16 cellular contexts compared by ENCODE assay signal in genomic region chr4:89161841-89162240, GRCh38. TPM values are rescaled to one million over a fixed set of nuclear protein-coding genes. Genes with fewer than 3 reads are reported as not detected.
DNase-seq lines count a peak whose midpoint lies in the region; ATAC-seq and TF ChIP-seq lines count a peak whose summit lies in the region.
"Had no signal": no experiment of that assay in that cellular context is flagged by ENCODE, and none has a peak within 500 bp of the region (broad histone marks: within the 10 kb centered on the region; RNA-seq: fewer than 3 reads in every experiment).

No MANE protein-coding gene starts in this region.

- POLR2A ChIA-PET in IMR-90 (lab: Charles Lee; ENCODE audit: unreplicated experiment): no interaction called here

- H3K4me1 Mint-ChIP-seq in stimulated activated naive CD8-positive, alpha-beta T cell treated with anti-CD3 and anti-CD28 coated beads, Interleukin-15, amount 100 ng/mL, for 72 hours: no peaks in the 10 kb centered on the region
- H3K4me1 Mint-ChIP-seq: CD4-positive, CD25-positive, alpha-beta regulatory T cell had no signal

- H3K4me3 ChIP-seq in IMR-90 (ENCODE audit: insufficient read depth, low read depth, low read length) (no peak overlapping the region), left lung (no peak overlapping the region)
- H3K4me3 ChIP-seq: GM23338 had no signal

- no peaks in the 10 kb centered on the region for H3K9me1 ChIP-seq in IMR-90 (ENCODE audit: insufficient read depth, low read length)

- no peak overlapping the region for H2AK9ac ChIP-seq in IMR-90 (replicated peaks; ENCODE audit: low read depth, low read length, poor library complexity)

- CTCF ChIA-PET in IMR-90 (lab: Yijun Ruan, JAX): interaction anchor here (0.5 to 2.2 kb wide), 3 partner anchors 10 to 570 kb away, joined by 3 to 6 read pairs (median 3); no protein-coding TSS in a partner anchor

- no peaks in the 10 kb centered on the region for H3K79me1 ChIP-seq in IMR-90 (ENCODE audit: low read depth in 1 of 2, low read length in 2 of 2)

- H3K4ac ChIP-seq in IMR-90 (ENCODE audit: low read depth, low read length): no peak overlapping the region

- H3K4me2 ChIP-seq in IMR-90 (ENCODE audit: low read depth, low read length): no peak overlapping the region
- H3K4me2 ChIP-seq: GM23338 had no signal

- H3K23ac ChIP-seq in IMR-90 (ENCODE audit: low read depth, low read length): no peak overlapping the region

- no peak for TF ChIP-seq POLR2A in IMR-90 (IDR thresholded peaks at IDR 0.05; ENCODE audit: low read depth, low read length)

- peaks cover 7% of the 10 kb centered on the region for H3K27me3 ChIP-seq in IMR-90 (ENCODE audit: control insufficient read depth, insufficient read depth, low read length)
- no peaks in the 10 kb centered on the region for H3K27me3 ChIP-seq in left lung

- H4K20me1 ChIP-seq in IMR-90 (ENCODE audit: insufficient read depth, low read length): no peaks in the 10 kb centered on the region

- H4K5ac ChIP-seq in IMR-90 (ENCODE audit: low read depth, low read length): no peak overlapping the region

- H3K27ac ChIP-seq in IMR-90 (ENCODE audit: insufficient read depth, low read length): no peak overlapping the region
- no peak overlapping the region for H3K27ac ChIP-seq in left lung

- no peak overlapping the region for H2AFZ ChIP-seq in IMR-90 (replicated peaks; ENCODE audit: low read length, poor library complexity)
- H2AFZ ChIP-seq: GM23338 had no signal

- TF ChIP-seq CTCF in IMR-90 (conservative IDR thresholded peaks at IDR 0.05; ENCODE audit: low read depth, low read length) (no peak), left lung (IDR thresholded peaks at IDR 0.05) (no peak)

- BruUV-seq in IMR-90 (replicated peaks; lab: Mats Ljungman, UMichigan): no TSS peak

- H4K8ac ChIP-seq in IMR-90 (ENCODE audit: low read depth in 2 of 2, low read length in 2 of 2): no peak overlapping the region

- no peak overlapping the region for H4K91ac ChIP-seq in IMR-90 (ENCODE audit: insufficient read depth, low read depth, low read length)

- H3K9me3 Mint-ChIP-seq in stimulated activated naive CD8-positive, alpha-beta T cell treated with anti-CD3 and anti-CD28 coated beads, Interleukin-15, amount 100 ng/mL, for 72 hours: no peaks in the 10 kb centered on the region
- H3K9me3 Mint-ChIP-seq: GM23338 had no signal

- intact Hi-C loops in IMR-90 (cut with micrococcal nuclease): no loop called here
- intact Hi-C loops in left lung (cut with DNase I): loop anchor here in 1 of 2 donors (10.0 kb wide), 1 partner anchor 273 kb away; no protein-coding TSS in a partner anchor

- dilution Hi-C loops in IMR-90 (cut with HindIII; ENCODE audit: low sequenced_read_pairs, unreplicated experiment): no loop called here

- no peak overlapping the region for H2BK120ac ChIP-seq in IMR-90 (ENCODE audit: low read depth, low read length)

- peak; percentile 14 for DNase-seq in AG08395 (ENCODE audit: low spot score)
- DNase-seq in IMR-90: peak; percentile 6
- DNase-seq in dedifferentiated amniotic fluid mesenchymal stem cell (ENCODE audit: extremely low spot score): peak; percentile 19
- DNase-seq in iris pigment epithelial cell (ENCODE audit: low read depth): peak; percentile 28
- no peak for DNase-seq in left lung
- no peak for DNase-seq in stimulated activated naive CD8-positive, alpha-beta T cell treated with anti-CD3 and anti-CD28 coated beads, Interleukin-15, amount 100 ng/mL, for 72 hours
- no peak for DNase-seq in stimulated activated CD4-positive, alpha-beta T cell treated with anti-CD3 and anti-CD28 coated beads, Interleukin-2, amount 100 ng/mL, for 48 hours
- DNase-seq in GF-D8 (lab: John Stamatoyannopoulos, UW): no peak
- DNase-seq: 8988T; AML-193; CD4-positive, CD25-positive, alpha-beta regulatory T cell; NCI-H1417 treated with DMSO at 0.1 percent for 48 hours; NCI-H2029 treated with DMSO at 0.1 percent for 48 hours; NCI-H524; SIG-M5 had no signal

- H2BK15ac ChIP-seq in IMR-90 (ENCODE audit: low read depth, low read length): no peak overlapping the region

- no peak overlapping the region for H3K4me3 Mint-ChIP-seq in stimulated activated naive CD8-positive, alpha-beta T cell treated with anti-CD3 and anti-CD28 coated beads, Interleukin-15, amount 100 ng/mL, for 72 hours
- H3K4me3 Mint-ChIP-seq: CD4-positive, CD25-positive, alpha-beta regulatory T cell; GM23338 had no signal

- no peak overlapping the region for H3K14ac ChIP-seq in IMR-90 (replicated peaks; ENCODE audit: low read depth, low read length)

- ATAC-seq in IMR-90 (ENCODE audit: low read depth): peak; percentile 21; the same call in 1 of the 2 replicates
- no peak for ATAC-seq in left lung
- no peak for ATAC-seq in stimulated activated naive CD8-positive, alpha-beta T cell treated with anti-CD3 and anti-CD28 coated beads, Interleukin-15, amount 100 ng/mL, for 72 hours
- ATAC-seq: GM23338 had no signal

- H2BK5ac ChIP-seq in IMR-90 (ENCODE audit: low read depth, low read length, poor library complexity, severe bottlenecking): no peak overlapping the region

- H2BK20ac ChIP-seq in IMR-90 (ENCODE audit: low read depth, low read length): no peak overlapping the region

- H3K9ac ChIP-seq in IMR-90 (ENCODE audit: low read depth, low read length): no peak overlapping the region

- H2AK5ac ChIP-seq in IMR-90 (ENCODE audit: low read depth, low read length): no peak overlapping the region

- H3K56ac ChIP-seq in IMR-90 (ENCODE audit: extremely low read depth, insufficient read depth, low read length): no peak overlapping the region

- no peak overlapping the region for H3K27ac Mint-ChIP-seq in stimulated activated naive CD8-positive, alpha-beta T cell treated with anti-CD3 and anti-CD28 coated beads, Interleukin-15, amount 100 ng/mL, for 72 hours
- H3K27ac Mint-ChIP-seq: CD4-positive, CD25-positive, alpha-beta regulatory T cell; GM23338 had no signal

- no peaks in the 10 kb centered on the region for H3K36me3 ChIP-seq in IMR-90 (ENCODE audit: control insufficient read depth, insufficient read depth, low read length)
- H3K36me3 ChIP-seq in left lung: no peaks in the 10 kb centered on the region

- in situ Hi-C loops in IMR-90 (cut with MboI; ENCODE audit: low sequenced_read_pairs): no loop called here

- H3K4me1 ChIP-seq in IMR-90 (ENCODE audit: control insufficient read depth, insufficient read depth, low read length) (no peaks in the 10 kb centered on the region), left lung (no peaks in the 10 kb centered on the region)

- no peak overlapping the region for H3K18ac ChIP-seq in IMR-90 (ENCODE audit: low read depth, low read length)

- no peak for TF ChIP-seq RAD21 in IMR-90 (IDR thresholded peaks at IDR 0.05; ENCODE audit: low read length)

- no CpG with 5 or more reads among the region's 2 CpGs for WGBS in IMR-90 (ENCODE audit: extremely low coverage in 2 of 2, insufficient read length in 1 of 2), 2 experiments

- H3K27me3 Mint-ChIP-seq in stimulated activated naive CD8-positive, alpha-beta T cell treated with anti-CD3 and anti-CD28 coated beads, Interleukin-15, amount 100 ng/mL, for 72 hours: no peaks in the 10 kb centered on the region
- H3K27me3 Mint-ChIP-seq: CD4-positive, CD25-positive, alpha-beta regulatory T cell had no signal

- H3K9me3 ChIP-seq in IMR-90 (ENCODE audit: control insufficient read depth, insufficient read depth, low read length) (no peaks in the 10 kb centered on the region), left lung (no peaks in the 10 kb centered on the region)

TF ChIP-seq in IMR-90, 13 proteins besides CTCF, POLR2A, EP300 and RAD21:
- TF ChIP-seq RFX5 (IDR thresholded peaks at IDR 0.05; ENCODE audit: low read depth, low read length) (no peak), FOS (IDR thresholded peaks at IDR 0.05; ENCODE audit: low read depth, low read length) (no peak), MXI1 (IDR thresholded peaks at IDR 0.05; ENCODE audit: borderline replicate concordance, low read depth, low read length) (no peak), MAFK (IDR thresholded peaks at IDR 0.05; ENCODE audit: low read depth, low read length) (no peak), CEBPB (IDR thresholded peaks at IDR 0.05; ENCODE audit: low read depth, low read length) (no peak), BHLHE40 (IDR thresholded peaks at IDR 0.05; ENCODE audit: low read depth, low read length) (no peak), NFE2L2 (IDR thresholded peaks at IDR 0.05; ENCODE audit: low read depth, low read length) (no peak), RCOR1 (IDR thresholded peaks at IDR 0.05; ENCODE audit: insufficient replicate concordance, low read length) (no peak), SMC3 (IDR thresholded peaks at IDR 0.05; ENCODE audit: low read depth, low read length) (no peak), MAZ (IDR thresholded peaks at IDR 0.05; ENCODE audit: borderline replicate concordance, low read depth, low read length) (no peak), ELK1 (IDR thresholded peaks at IDR 0.05; ENCODE audit: borderline replicate concordance, low read depth, low read length) (no peak)
- TF ChIP-seq, protein P1, sequence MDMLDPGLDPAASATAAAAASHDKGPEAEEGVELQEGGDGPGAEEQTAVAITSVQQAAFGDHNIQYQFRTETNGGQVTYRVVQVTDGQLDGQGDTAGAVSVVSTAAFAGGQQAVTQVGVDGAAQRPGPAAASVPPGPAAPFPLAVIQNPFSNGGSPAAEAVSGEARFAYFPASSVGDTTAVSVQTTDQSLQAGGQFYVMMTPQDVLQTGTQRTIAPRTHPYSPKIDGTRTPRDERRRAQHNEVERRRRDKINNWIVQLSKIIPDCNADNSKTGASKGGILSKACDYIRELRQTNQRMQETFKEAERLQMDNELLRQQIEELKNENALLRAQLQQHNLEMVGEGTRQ (IDR thresholded peaks at IDR 0.05; ENCODE audit: low read depth, low read length): no peak

RNA-seq across cellular contexts. Expression of gene TIGD2, which starts 50.5 kb away (rescaled TPM):
- total RNA-seq in IMR-90 (2012; rRNA removed) (12.4 and 16.4 TPM in 2 replicates), left lung (1 to 10 TPM; 5.4 to 6.7 TPM)
- polyA plus RNA-seq in IMR-90 (2012; rRNA removed): 3.9 and 5.6 TPM in 2 replicates
- 1.1 and 1.7 TPM in 2 replicates for polyA plus RNA-seq in IMR-90 (2012; cell fraction: cytosol; rRNA removed)
- 1.4 and 2.4 TPM in 2 replicates for polyA plus RNA-seq in IMR-90 (2012; cell fraction: nucleus; rRNA removed; ENCODE audit: low replicate concordance)

Comparison
In these comparisons a context has a peak if more than half of its experiments do, and no peak if none do; other contexts are left out.
1. DNase-seq: peak in AG08395 (single experiment), IMR-90 (single experiment), dedifferentiated amniotic fluid mesenchymal stem cell (single experiment) and iris pigment epithelial cell (single experiment); none in left lung (0 of 2), stimulated activated naive CD8-positive, alpha-beta T cell treated with anti-CD3 and anti-CD28 coated beads, Interleukin-15, amount 100 ng/mL, for 72 hours (0 of 2), stimulated activated CD4-positive, alpha-beta T cell treated with anti-CD3 and anti-CD28 coated beads, Interleukin-2, amount 100 ng/mL, for 48 hours (0 of 2) and GF-D8 (single experiment).